Comparison of ENCODE assay signal across 1 cellular context in genomic region chr3:123750659-123751420, GRCh38.
TF ChIP-seq lines count a peak whose summit lies in the region.

No MANE protein-coding gene starts in this region.

TF ChIP-seq in H1, 55 proteins besides CTCF, POLR2A, EP300 and RAD21 (continued from another document):
- TF ChIP-seq EGR1 (IDR thresholded peaks at IDR 0.05; ENCODE audit: borderline replicate concordance, low read depth, low read length): no peak
- TF ChIP-seq RFX5 (IDR thresholded peaks at IDR 0.05; ENCODE audit: borderline replicate concordance, low read depth, low read length): no peak
